28 cellular contexts compared by ENCODE assay signal in genomic region chr5:6525422-6525821, GRCh38.
"Had no signal": no experiment of that assay in that cellular context is flagged by ENCODE, and none has a peak within 500 bp of the region (broad histone marks: within the 10 kb centered on the region; RNA-seq: fewer than 3 reads in every experiment).

No MANE protein-coding gene starts in this region.

- DNase-seq: activated CD4-positive, alpha-beta T cell treated with anti-CD3 and anti-CD28 coated beads for 36 hours; activated CD4-positive, alpha-beta T cell treated with anti-CD3 and anti-CD28 coated beads, Interleukin-2, amount 10 ng/mL, durations not matched to agents 24 days and 14 days; activated CD4-positive, CD25-positive, alpha-beta regulatory T cell; activated CD4-positive, CD25-positive, alpha-beta regulatory T cell treated with anti-CD3 and anti-CD28 coated beads, Interleukin-2, amount 50 U/mL, for 72 hours; activated CD8-positive, alpha-beta memory T cell treated with anti-CD3 and anti-CD28 coated beads, Interleukin-2, amount 10 ng/mL, durations not matched to agents 7 days and 5 days; activated CD8-positive, alpha-beta memory T cell treated with anti-CD3 and anti-CD28 coated beads, Interleukin-2, amount 50 U/mL, for 4 hours; activated CD8-positive, alpha-beta T cell treated with anti-CD3 and anti-CD28 coated beads, Interleukin-2, amount 10 ng/mL, durations not matched to agents 7 days and 5 days; activated gamma-delta T cell; activated naive CD4-positive, alpha-beta T cell; activated naive CD4-positive, alpha-beta T cell treated with anti-CD3 and anti-CD28 coated beads, Interleukin-2, amount 10 ng/mL, durations not matched to agents 7 days and 5 days; activated naive CD8-positive, alpha-beta T cell treated with anti-CD3 and anti-CD28 coated beads, Interleukin-2, amount 10 ng/mL, durations not matched to agents 7 days and 5 days; activated T-cell treated with anti-CD3 and anti-CD28 coated beads for 4 hours; activated T-cell treated with anti-CD3 and anti-CD28 coated beads, Interleukin-2, amount 50 U/mL, for 24 hours; central memory CD4-positive, alpha-beta T cell; cerebellar nuclear complex; effector memory CD8-positive, alpha-beta T cell; foreskin keratinocyte; heart left ventricle; T-helper 17 cell had no signal

- H3K27me3 ChIP-seq: ascending aorta, breast epithelium, foreskin keratinocyte, gastrocnemius medialis, heart left ventricle had no signal

- ATAC-seq: activated CD4-positive, alpha-beta T cell treated with anti-CD3 and anti-CD28 coated beads for 36 hours; activated CD8-positive, alpha-beta memory T cell treated with anti-CD3 and anti-CD28 coated beads, Interleukin-2, amount 10 ng/mL, durations not matched to agents 7 days and 5 days; activated CD8-positive, alpha-beta T cell treated with anti-CD3 and anti-CD28 coated beads, Interleukin-2, amount 10 ng/mL, durations not matched to agents 7 days and 5 days; activated naive CD4-positive, alpha-beta T cell treated with anti-CD3 and anti-CD28 coated beads, Interleukin-2, amount 50 U/mL, for 72 hours; activated T-cell treated with anti-CD3 and anti-CD28 coated beads, Interleukin-2, amount 50 U/mL, for 72 hours; effector memory CD8-positive, alpha-beta T cell; foreskin keratinocyte; T-helper 17 cell had no signal

- H3K36me3 ChIP-seq: ascending aorta, breast epithelium, cardiac muscle cell, esophagus muscularis mucosa, gastrocnemius medialis, heart left ventricle had no signal

- H3K9me3 ChIP-seq: ascending aorta, breast epithelium, gastrocnemius medialis, heart left ventricle had no signal

- H3K4me1 ChIP-seq: ascending aorta, breast epithelium, esophagus muscularis mucosa, foreskin keratinocyte, heart left ventricle had no signal

- H3K27ac ChIP-seq: ascending aorta, breast epithelium, cardiac muscle cell, coronary artery, dorsolateral prefrontal cortex, esophagus muscularis mucosa, foreskin keratinocyte, gastrocnemius medialis, heart left ventricle had no signal

- H3K4me3 ChIP-seq: ascending aorta, breast epithelium, cardiac muscle cell, coronary artery, dorsolateral prefrontal cortex, esophagus muscularis mucosa, gastrocnemius medialis, heart left ventricle had no signal
